In the genomic region with DNA sequence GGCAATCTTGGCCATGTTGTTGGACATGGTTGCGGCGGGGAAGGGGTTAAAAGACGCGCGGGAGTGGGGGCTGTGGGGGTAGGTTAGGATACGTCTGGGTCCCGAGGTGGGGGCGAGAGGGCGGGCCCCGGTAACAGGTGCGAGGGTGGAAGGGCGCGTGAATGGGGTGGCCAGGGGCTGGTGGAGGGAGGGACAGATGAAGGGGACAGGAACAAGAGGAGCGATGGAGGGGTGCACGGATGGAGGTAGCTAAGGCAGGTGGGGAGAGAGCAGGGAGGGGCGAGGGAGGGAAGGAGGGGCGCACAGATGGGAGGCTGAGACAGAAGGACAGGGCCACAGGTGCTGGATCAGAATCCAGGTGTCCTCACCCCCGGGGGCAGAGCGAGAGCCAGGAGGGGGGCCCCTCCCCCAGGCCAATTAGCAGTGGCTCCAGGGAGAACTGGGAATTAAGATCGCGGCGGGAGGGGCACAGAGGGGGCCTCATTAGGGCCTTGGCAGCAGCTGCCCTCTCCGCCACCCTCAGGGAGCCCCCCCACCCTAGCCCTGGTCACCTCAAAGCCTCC, we compare ENCODE assay signal across 9 cellular contexts. TPM values are rescaled to one million over a fixed set of nuclear protein-coding genes. Genes with fewer than 3 reads are reported as not detected.
A peak's percentile ranks its signal among the peaks of the same experiment; 100 is the strongest.
DNase-seq lines count a peak whose midpoint lies in the region; ATAC-seq and TF ChIP-seq lines count a peak whose summit lies in the region.
"Had no signal": no experiment of that assay in that cellular context is flagged by ENCODE, and none has a peak within 500 bp of the region (broad histone marks: within the 10 kb centered on the region; RNA-seq: fewer than 3 reads in every experiment).

No MANE protein-coding gene starts in this region.

- H3K4me1 ChIP-seq in heart left ventricle (peaks cover 0 to 52% (median 27%) of the 10 kb centered on the region in 12 donors), Peyer's patch (peaks cover 4 to 41% (median 29%) of the 10 kb centered on the region in 4 donors), thymus (ENCODE audit: control insufficient read depth, insufficient read depth, low read length) (peaks cover 12% of the 10 kb centered on the region)

- H3K9me3 ChIP-seq in heart left ventricle (no peaks in the 10 kb centered on the region), Peyer's patch (no peaks in the 10 kb centered on the region), thymus (ENCODE audit: control insufficient read depth) (no peaks in the 10 kb centered on the region)

- WGBS in heart left ventricle, 4 donors = 7 to 14% (median 10%) methylated on average over 23 of the region's 23 CpGs
- 10% methylated on average over 23 of the region's 23 CpGs for WGBS in thymus

- intact Hi-C loops in heart left ventricle (cut with DNase I) (no loop called here), Right ventricle myocardium inferior (cut with DNase I) (no loop called here)

- H3K36me3 ChIP-seq in heart left ventricle = no peaks in the 10 kb centered on the region
- H3K36me3 ChIP-seq in Peyer's patch = no peaks in the 10 kb centered on the region
- H3K36me3 ChIP-seq in thymus (ENCODE audit: control insufficient read depth, insufficient read depth) = no peaks in the 10 kb centered on the region

- peak overlapping the region in 1 of 12 donors; percentile 1 for H3K27ac ChIP-seq in heart left ventricle
- no peak overlapping the region for H3K27ac ChIP-seq in Peyer's patch
- H3K27ac ChIP-seq in thymus (ENCODE audit: low read depth) = no peak overlapping the region

- no peak for DNase-seq in heart left ventricle
- no peak for DNase-seq in Right ventricle myocardium inferior (ENCODE audit: missing footprints)
- no peak for DNase-seq in Peyer's patch
- DNase-seq in fibroblast of villous mesenchyme (ENCODE audit: low read depth) = no peak
- DNase-seq in COLO668 (lab: John Stamatoyannopoulos, UW; ENCODE audit: unreplicated experiment) = no peak
- DNase-seq in iPS-NIHi7 (ENCODE audit: extremely low spot score) = no peak
- no peak for DNase-seq in A172 (ENCODE audit: low spot score)

- H3K4me3 ChIP-seq in heart left ventricle = peak overlapping the region in 7 of 12 donors; percentile 5 to 47 (median 20)
- peak overlapping the region in 3 of 4 donors; percentile 20 to 35 (median 34) for H3K4me3 ChIP-seq in Peyer's patch
- peak overlapping the region; percentile 48 for H3K4me3 ChIP-seq in fibroblast of villous mesenchyme (ENCODE audit: low read depth, low read length)
- H3K4me3 ChIP-seq in thymus (ENCODE audit: low read length) = peak overlapping the region; percentile 5

- peaks cover 0 to 35% (median 3%) of the 10 kb centered on the region in 9 donors for H3K27me3 ChIP-seq in heart left ventricle
- peaks cover 0 to 10% of the 10 kb centered on the region in 2 donors for H3K27me3 ChIP-seq in Peyer's patch
- peaks cover 18% of the 10 kb centered on the region for H3K27me3 ChIP-seq in thymus (ENCODE audit: control insufficient read depth, insufficient read depth)

- ATAC-seq in heart left ventricle = no peak
- ATAC-seq in Right ventricle myocardium inferior = no peak

- TF ChIP-seq CTCF in heart left ventricle (IDR thresholded peaks at IDR 0.05) = no peak
- no peak for TF ChIP-seq CTCF in Peyer's patch (IDR thresholded peaks at IDR 0.05)
- no peak for TF ChIP-seq CTCF in fibroblast of villous mesenchyme (IDR thresholded peaks at IDR 0.05; ENCODE audit: insufficient read depth, low read depth, low read length)

- TF ChIP-seq POLR2A in heart left ventricle (IDR thresholded peaks at IDR 0.05) (no peak), Peyer's patch (IDR thresholded peaks at IDR 0.05) (no peak)

RNA-seq across cellular contexts. Expression of gene GNG8, which starts 1.3 kb away (rescaled TPM):
- total RNA-seq in heart left ventricle = not detected
- polyA plus RNA-seq in heart left ventricle = not detected
- not detected for total RNA-seq in Right ventricle myocardium inferior
- not detected for total RNA-seq in Peyer's patch
- total RNA-seq in fibroblast of villous mesenchyme = not detected in 2 replicates
- not detected for polyA plus RNA-seq in thymus
- not detected in 2 replicates for total RNA-seq in A172 (2014; rRNA removed; shearing (Covaris generic))
- total RNA-seq: endothelial cell of umbilical vein had no signal
- polyA plus RNA-seq: endothelial cell of umbilical vein had no signal

RNA-seq across cellular contexts. Expression of gene PTGIR, which starts 9.8 kb away (rescaled TPM):
- total RNA-seq in heart left ventricle (10 to 100 TPM in 2 of 9 donors, 1 to 10 TPM in 7; 2.1 to 16.7 (median 4.9) TPM), Right ventricle myocardium inferior (3.8 TPM), Peyer's patch (1 to 10 TPM in 2 of 4 donors, not detected in 2; 3.4 to 5.8 TPM), fibroblast of villous mesenchyme (3.5 and 5.5 TPM in 2 replicates)
- polyA plus RNA-seq in heart left ventricle (1 to 10 TPM; 2.7 to 5.2 TPM), thymus (7.8 TPM)
- total RNA-seq in A172 (2014; rRNA removed; shearing (Covaris generic)) = 1.1 and 1.6 TPM in 2 replicates

RNA-seq across cellular contexts. Expression of gene DACT3, which starts 26.2 kb away (rescaled TPM):
- total RNA-seq in heart left ventricle = 10 to 100 TPM in 7 of 9 donors, 1 to 10 TPM in 2; 8.8 to 23.4 (median 15.1) TPM
- polyA plus RNA-seq in heart left ventricle = 1 to 10 TPM; 2.4 to 9.1 TPM
- 14.1 TPM for total RNA-seq in Right ventricle myocardium inferior
- 1 to 10 TPM in 2 of 4 donors, under 1 TPM in 2; 0.53 to 2.3 (median 1.4) TPM for total RNA-seq in Peyer's patch
- total RNA-seq in fibroblast of villous mesenchyme = 5.2 and 11.3 TPM in 2 replicates
- polyA plus RNA-seq in thymus = 3.4 TPM
- total RNA-seq in A172 (2014; rRNA removed; shearing (Covaris generic)) = 0.84 and 1.1 TPM in 2 replicates

RNA-seq across cellular contexts. Expression of gene CALM3, which starts 33.6 kb away (rescaled TPM):
- total RNA-seq in heart left ventricle (100 to 1,000 TPM; 204 to 417 (median 283) TPM), Right ventricle myocardium inferior (378 TPM), Peyer's patch (100 to 1,000 TPM; 134 to 282 (median 237) TPM), fibroblast of villous mesenchyme (124 and 213 TPM in 2 replicates)
- polyA plus RNA-seq in heart left ventricle (100 to 1,000 TPM; 290 to 302 TPM), thymus (167 TPM)
- total RNA-seq in A172 (2014; rRNA removed; shearing (Covaris generic)) = 103 and 145 TPM in 2 replicates
